ENCODE assay signal across 1 cellular context in genomic region chr10:95183132-95183450, GRCh38.
TF ChIP-seq lines count a peak whose summit lies in the region.

No MANE protein-coding gene starts in this region.

TF ChIP-seq in GM12878, 131 proteins besides CTCF, POLR2A, EP300 and RAD21 (continued from another document):
- TF ChIP-seq REST (IDR thresholded peaks at IDR 0.05; ENCODE audit: low read depth, low read length) (no peak), SUPT20H (IDR thresholded peaks at IDR 0.05; ENCODE audit: borderline replicate concordance, control insufficient read depth, low read depth, low read length) (no peak), FOS (IDR thresholded peaks at IDR 0.05; ENCODE audit: borderline replicate concordance, extremely low read depth, insufficient read length) (no peak), POU2F2 (IDR thresholded peaks at IDR 0.05; ENCODE audit: borderline replicate concordance, low read depth, low read length) (no peak), KLF5 (IDR thresholded peaks at IDR 0.05; ENCODE audit: partially characterized antibody) (no peak), TCF3 (IDR thresholded peaks at IDR 0.05; ENCODE audit: borderline replicate concordance, insufficient read depth, low read depth, low read length) (no peak), BMI1 (IDR thresholded peaks at IDR 0.05; ENCODE audit: borderline replicate concordance) (no peak), ATF2 (IDR thresholded peaks at IDR 0.05; ENCODE audit: low read length) (no peak)
TF ChIP-seq in GM12878: peak in this region for 0.
